Comparison of ENCODE assay signal across 8 cellular contexts in genomic region chr15:65530318-65531111, GRCh38. TPM values are rescaled to one million over a fixed set of nuclear protein-coding genes. Genes with fewer than 3 reads are reported as not detected.
DNase-seq lines count a peak whose midpoint lies in the region; ATAC-seq and TF ChIP-seq lines count a peak whose summit lies in the region.

Gene HACD3 (plus strand): TSS chr15:65530463. CDS start chr15:65530632, 169 bp downstream.

- peaks cover 16 to 32% of the 10 kb centered on the region in 2 experiments; a peak in 3 of 4 replicates for H3K4me1 ChIP-seq in HCT116 (ENCODE audit: control insufficient read depth in 1 of 2, insufficient read depth in 2 of 2, low read length in 2 of 2)
- H3K4me1 ChIP-seq in osteoblast (ENCODE audit: insufficient read depth, low read length), result peaks cover 17% of the 10 kb centered on the region
- no peaks in the 10 kb centered on the region for H3K4me1 ChIP-seq in testis

- 0 out of 4 replicates have a peak, but pooled peaks cover 0 to 2% of the 10 kb centered on the region in 2 experiments for H3K36me3 ChIP-seq in HCT116 (ENCODE audit: control insufficient read depth in 1 of 2, insufficient read depth in 2 of 2, low read length in 2 of 2)
- no peaks in the 10 kb centered on the region for H3K36me3 ChIP-seq in osteoblast (ENCODE audit: insufficient read depth, low read length)
- H3K36me3 ChIP-seq in testis (ENCODE audit: low read depth, missing control alignments), result no peaks in the 10 kb centered on the region

- 0 out of 2 replicates have a peak, but pooled peaks cover 3% of the 10 kb centered on the region for H4K20me1 ChIP-seq in HCT116 (ENCODE audit: insufficient read depth)
- H4K20me1 ChIP-seq in osteoblast (ENCODE audit: insufficient read depth, low read length), result peaks cover 34% of the 10 kb centered on the region

- POLR2A ChIA-PET in HCT116 (lab: Charles Lee), result interaction anchor here (1.9 kb wide), 1 partner anchor 12 kb away, joined by 8 read pairs; no protein-coding TSS in a partner anchor

- H3K79me2 ChIP-seq in HCT116 (ENCODE audit: insufficient read depth, low read length) (peaks cover 52% of the 10 kb centered on the region), osteoblast (ENCODE audit: insufficient read depth, low read length) (peaks cover 52% of the 10 kb centered on the region)

- H3K27me3 Mint-ChIP-seq in activated naive CD4-positive, alpha-beta T cell treated with anti-CD3 and anti-CD28 coated beads, Interleukin-2, amount 50 U/mL, for 24 hours, result no peaks in the 10 kb centered on the region

- peaks cover 1% of the 10 kb centered on the region for H3K36me3 Mint-ChIP-seq in activated naive CD4-positive, alpha-beta T cell treated with anti-CD3 and anti-CD28 coated beads, Interleukin-2, amount 50 U/mL, for 24 hours

- H3K4me1 Mint-ChIP-seq in activated naive CD4-positive, alpha-beta T cell treated with anti-CD3 and anti-CD28 coated beads, Interleukin-2, amount 50 U/mL, for 24 hours, result peaks cover 39% of the 10 kb centered on the region

- H3K9me3 Mint-ChIP-seq in activated naive CD4-positive, alpha-beta T cell treated with anti-CD3 and anti-CD28 coated beads, Interleukin-2, amount 50 U/mL, for 24 hours, result no peaks in the 10 kb centered on the region

- no peaks in the 10 kb centered on the region for H3K27me3 ChIP-seq in HCT116 (ENCODE audit: insufficient read depth, low read length)
- no peaks in the 10 kb centered on the region for H3K27me3 ChIP-seq in osteoblast (ENCODE audit: insufficient read depth, low read length)
- no peaks in the 10 kb centered on the region for H3K27me3 ChIP-seq in testis

- no peak for TF ChIP-seq RAD21 in HCT116 (IDR thresholded peaks at IDR 0.05; ENCODE audit: low read depth)

- no peaks in the 10 kb centered on the region for H3K9me2 ChIP-seq in HCT116 (ENCODE audit: insufficient read depth)

- TF ChIP-seq CTCF in HCT116 (IDR thresholded peaks at IDR 0.05 in 2 of 3, conservative IDR thresholded peaks at IDR 0.05 in 1 of 3; ENCODE audit: borderline replicate concordance in 1 of 3, insufficient read depth in 1 of 3, low read depth in 2 of 3, low read length in 2 of 3) (no peak), NB4 (IDR thresholded peaks at IDR 0.05; ENCODE audit: low read depth, low read length) (no peak), osteoblast (IDR thresholded peaks at IDR 0.05; ENCODE audit: extremely low read depth, low read depth, low read length) (no peak), testis (IDR thresholded peaks at IDR 0.05) (no peak)

- intact Hi-C loops in HCT116 (cut with micrococcal nuclease), result no loop called here
- intact Hi-C loops in testis (cut with DNase I; ENCODE audit: low total_unique reads), result no loop called here

- TF ChIP-seq POLR2A in HCT116 (IDR thresholded peaks at IDR 0.05; ENCODE audit: borderline replicate concordance, extremely low read depth, insufficient read depth, insufficient read length), result peak; percentile 55
- TF ChIP-seq POLR2A in NB4 (IDR thresholded peaks at IDR 0.05; ENCODE audit: extremely low read depth, insufficient read length), result peak; percentile 93
- no peak for TF ChIP-seq POLR2A in testis (IDR thresholded peaks at IDR 0.05)

- H3K4me3 ChIP-seq in HCT116 (replicated peaks in 1 of 2; ENCODE audit: low read depth in 1 of 2, low read length in 2 of 2) (peak within 1 kb of the TSS; percentile 83 to 96), NB4 (ENCODE audit: low read depth, low read length) (peak within 1 kb of the TSS; percentile 91), osteoblast (ENCODE audit: insufficient read depth, low read length) (peak within 1 kb of the TSS; percentile 93), testis (peak within 1 kb of the TSS; percentile 72 to 74)

- H3K27ac Mint-ChIP-seq in activated naive CD4-positive, alpha-beta T cell treated with anti-CD3 and anti-CD28 coated beads, Interleukin-2, amount 50 U/mL, for 24 hours, result peak within 1 kb of the TSS; percentile 88

- H3K9me3 ChIP-seq in HCT116 (ENCODE audit: control insufficient read depth in 1 of 2, insufficient read depth in 1 of 2, low read depth in 1 of 2, low read length in 2 of 2) (no peaks in the 10 kb centered on the region), osteoblast (ENCODE audit: low read depth, low read length) (no peaks in the 10 kb centered on the region), testis (no peaks in the 10 kb centered on the region)

- peak within 1 kb of the TSS; percentile 99 for H3K9ac ChIP-seq in HCT116 (ENCODE audit: low read length)

- TSS peak; percentile 54 for BruUV-seq in HCT116 (replicated peaks; lab: Mats Ljungman, UMichigan)

- H3K4me2 ChIP-seq in HCT116 (ENCODE audit: low read length), result peak within 1 kb of the TSS; percentile 98
- peak within 1 kb of the TSS; percentile 87 for H3K4me2 ChIP-seq in osteoblast (ENCODE audit: insufficient read depth, low read length)

- CTCF ChIA-PET in HCT116 (lab: Charles Lee), result interaction anchor here (0.6 to 1.0 kb wide), 2 partner anchors 12 to 488 kb away, joined by 3 to 5 read pairs; no protein-coding TSS in a partner anchor

- RAD21 ChIA-PET in HCT116 (lab: Charles Lee; ENCODE audit: low non-redundant PET in 1 of 2, low total read pairs in 2 of 2, uncharacterized antibody in 2 of 2, unreplicated experiment in 2 of 2), result interaction anchor here in 1 of 2 experiments (0.6 kb wide), 1 partner anchor 33 kb away, joined by 3 read pairs; no protein-coding TSS in a partner anchor

- DNase-seq in GDM1 (lab: John Stamatoyannopoulos, UW) (peak; percentile 88), HCT116 (ENCODE audit: low read depth, low spot score) (peak; percentile 54), NB4 (ENCODE audit: low read depth) (peak; percentile 92), SKM-1 (lab: John Stamatoyannopoulos, UW; ENCODE audit: unreplicated experiment) (peak; percentile 60), glomerular visceral epithelial cell (ENCODE audit: extremely low spot score) (peak; percentile 91), osteoblast (ENCODE audit: insufficient read length, low spot score, missing footprints) (peak; percentile 97), testis (peak; percentile 85)

- 0% methylated on average over 12 to 58 of the region's 88 CpGs for WGBS in testis, 2 donors

- H3K27ac ChIP-seq in HCT116 (ENCODE audit: low read depth, low read length) (peak within 1 kb of the TSS; percentile 79), osteoblast (ENCODE audit: low read depth, low read length) (peak within 1 kb of the TSS; percentile 58), testis (peak within 1 kb of the TSS; percentile 68 to 83)

- peak within 1 kb of the TSS; percentile 100 for H2AFZ ChIP-seq in HCT116 (ENCODE audit: low read depth, low read length, poor library complexity, severe bottlenecking)
- H2AFZ ChIP-seq in osteoblast (ENCODE audit: low read length), result peak within 1 kb of the TSS; percentile 96

- peak within 1 kb of the TSS; percentile 89 for H3K4me3 Mint-ChIP-seq in activated naive CD4-positive, alpha-beta T cell treated with anti-CD3 and anti-CD28 coated beads, Interleukin-2, amount 50 U/mL, for 24 hours

- ATAC-seq in HCT116, result peak; percentile 97

TF ChIP-seq in HCT116, 20 proteins besides CTCF, POLR2A, EP300 and RAD21 (continues in another document):
- TF ChIP-seq POLR2AphosphoS5 (IDR thresholded peaks at IDR 0.05; ENCODE audit: low read depth, low read length), result peak; percentile 82
- TF ChIP-seq FOSL1 (IDR thresholded peaks at IDR 0.05; ENCODE audit: low read depth), result no peak
- no peak for TF ChIP-seq EZH2 (IDR thresholded peaks at IDR 0.05)
- TF ChIP-seq ZBTB33 (IDR thresholded peaks at IDR 0.05; ENCODE audit: extremely low read depth, insufficient replicate concordance, low read length), result no peak
- TF ChIP-seq CEBPB (IDR thresholded peaks at IDR 0.05; ENCODE audit: low read depth), result no peak
- no peak for TF ChIP-seq EZH2phosphoT487 (IDR thresholded peaks at IDR 0.05; ENCODE audit: borderline replicate concordance)
- TF ChIP-seq ZNF274 (IDR thresholded peaks at IDR 0.05; ENCODE audit: low read depth, low read length), result no peak
- TF ChIP-seq MAX (IDR thresholded peaks at IDR 0.05), result peak; percentile 82
- TF ChIP-seq ELF1 (IDR thresholded peaks at IDR 0.05; ENCODE audit: borderline replicate concordance, low read depth), result no peak
- TF ChIP-seq ATF3 (IDR thresholded peaks at IDR 0.05), result no peak
- TF ChIP-seq SRF (IDR thresholded peaks at IDR 0.05; ENCODE audit: low read depth), result no peak
- TF ChIP-seq JUND (IDR thresholded peaks at IDR 0.05), result no peak
- TF ChIP-seq ZFX (IDR thresholded peaks at IDR 0.05), result peak; percentile 98

RNA-seq across cellular contexts. Expression of gene HACD3, which starts in this region (rescaled TPM):
- total RNA-seq in HCT116 (2021; ENCODE audit: unreplicated experiment), result 57.5 TPM
- polyA plus RNA-seq in HCT116 (2012), result 30.0 and 39.1 TPM in 2 replicates
- total RNA-seq in osteoblast, result 75.3 and 79.6 TPM in 2 replicates
- total RNA-seq in testis, result 10 to 100 TPM; 37.5 to 38.6 TPM
- polyA plus RNA-seq in testis (ENCODE audit: insufficient read depth, low read depth, low replicate concordance), result 70.6 TPM

Comparison
In these comparisons a context has a peak if more than half of its experiments do, and no peak if none do; other contexts are left out.
1. Peak in every context shown above with its lines: DNase-seq, ATAC-seq, H3K4me3 ChIP-seq and H3K27ac ChIP-seq.